In genomic region chr13:19958119-19959111, GRCh38 we compare ENCODE assay signal across 8 cellular contexts. TPM values are rescaled to one million over a fixed set of nuclear protein-coding genes. Genes with fewer than 3 reads are reported as not detected.
DNase-seq lines count a peak whose midpoint lies in the region; ATAC-seq and TF ChIP-seq lines count a peak whose summit lies in the region.

Gene ZMYM2, plus strand, starts transcription at chr13:19958727. Its CDS starts 34,346 bp downstream, at chr13:19993073.

- H3K4me3 ChIP-seq in LNCaP clone FGC (ENCODE audit: low read depth, low read length), result peak within 1 kb of the TSS; percentile 91

- peak within 1 kb of the TSS; percentile 97 to 99 (median 98) for H3K27ac Mint-ChIP-seq in naive B cell
- peak within 1 kb of the TSS; percentile 98 for H3K27ac Mint-ChIP-seq in stimulated activated effector memory CD8-positive, alpha-beta T cell treated with anti-CD3 and anti-CD28 coated beads, Interleukin-12 subunit alpha, Interleukin-12 subunit beta, amount 100 ng/mL, for 72 hours

- peak within 1 kb of the TSS; percentile 93 to 100 (median 97) for H3K4me3 Mint-ChIP-seq in naive B cell
- H3K4me3 Mint-ChIP-seq in stimulated activated effector memory CD8-positive, alpha-beta T cell treated with anti-CD3 and anti-CD28 coated beads, Interleukin-12 subunit alpha, Interleukin-12 subunit beta, amount 100 ng/mL, for 72 hours, result peak within 1 kb of the TSS; percentile 95

- peak; percentile 73 to 74 for ATAC-seq in naive B cell (ENCODE audit: low read depth in 2 of 2)
- peak; percentile 89 for ATAC-seq in stimulated activated effector memory CD8-positive, alpha-beta T cell treated with anti-CD3 and anti-CD28 coated beads, Interleukin-12 subunit alpha, Interleukin-12 subunit beta, amount 100 ng/mL, for 72 hours

- peaks cover 18 to 31% (median 28%) of the 10 kb centered on the region in 3 donors for H3K4me1 Mint-ChIP-seq in naive B cell
- H3K4me1 Mint-ChIP-seq in stimulated activated effector memory CD8-positive, alpha-beta T cell treated with anti-CD3 and anti-CD28 coated beads, Interleukin-12 subunit alpha, Interleukin-12 subunit beta, amount 100 ng/mL, for 72 hours, result peaks cover 22% of the 10 kb centered on the region

- H3K9me3 Mint-ChIP-seq in naive B cell, result no peaks in the 10 kb centered on the region
- H3K9me3 Mint-ChIP-seq in stimulated activated effector memory CD8-positive, alpha-beta T cell treated with anti-CD3 and anti-CD28 coated beads, Interleukin-12 subunit alpha, Interleukin-12 subunit beta, amount 100 ng/mL, for 72 hours, result no peaks in the 10 kb centered on the region

- H3K27me3 Mint-ChIP-seq in naive B cell, result no peaks in the 10 kb centered on the region

- no peak for TF ChIP-seq CTCF in LNCaP clone FGC (IDR thresholded peaks at IDR 0.05; ENCODE audit: control insufficient read depth, extremely low read depth, insufficient read depth)

- H3K36me3 Mint-ChIP-seq in naive B cell, result no peaks in the 10 kb centered on the region
- peaks cover 45% of the 10 kb centered on the region for H3K36me3 Mint-ChIP-seq in stimulated activated effector memory CD8-positive, alpha-beta T cell treated with anti-CD3 and anti-CD28 coated beads, Interleukin-12 subunit alpha, Interleukin-12 subunit beta, amount 100 ng/mL, for 72 hours

- DNase-seq in Daoy (ENCODE audit: low read depth) (peak; percentile 96), H4 (ENCODE audit: low spot score) (peak; percentile 82), LNCaP clone FGC (ENCODE audit: low read depth) (peak; percentile 85), RPMI8226 (peak; percentile 95), fibroblast of gingiva (ENCODE audit: low read depth) (peak; percentile 99), naive B cell (peak; percentile 99)
- DNase-seq in activated T-helper 1 cell treated with anti-CD3 and anti-CD28 coated beads, Interleukin-2, amount 50 U/mL, for 16 hours (ENCODE audit: low read depth in 1 of 2, low spot score in 1 of 2), result peak; percentile 96 to 98
- peak; percentile 99 for DNase-seq in stimulated activated effector memory CD8-positive, alpha-beta T cell treated with anti-CD3 and anti-CD28 coated beads, Interleukin-12 subunit alpha, Interleukin-12 subunit beta, amount 100 ng/mL, for 72 hours (ENCODE audit: low spot score in 2 of 2)

RNA-seq across cellular contexts. Expression of gene ZMYM2, which starts in this region (rescaled TPM):
- 18.9 and 37.4 TPM in 2 replicates for total RNA-seq in Daoy (2014; rRNA removed; shearing (Covaris generic))
- 24.1 and 37.3 TPM in 2 replicates for total RNA-seq in H4 (2014; rRNA removed; shearing (Covaris generic))
- 10 to 100 TPM in 2 of 6 donors, 1 to 10 TPM in 4; 4.2 to 13.8 (median 9.3) TPM for polyA plus RNA-seq in naive B cell (ENCODE audit: low read depth in 6 of 6)

Comparison
In these comparisons a context has a peak if more than half of its experiments do, and no peak if none do; other contexts are left out.
1. Peak in every context shown above with its lines: DNase-seq, ATAC-seq and H3K4me3 ChIP-seq.